In genomic region chr11:67505605-67506396, GRCh38 we compare ENCODE assay signal across 8 cellular contexts. TPM values are rescaled to one million over a fixed set of nuclear protein-coding genes. Genes with fewer than 3 reads are reported as not detected.
DNase-seq lines count a peak whose midpoint lies in the region; TF ChIP-seq lines count a peak whose summit lies in the region.

No MANE protein-coding gene starts in this region.

- H3K4me3 ChIP-seq in SK-N-SH (ENCODE audit: low read depth in 2 of 2, low read length in 1 of 2) = peak overlapping the region; percentile 80 to 88

- peak; percentile 49 to 80 for DNase-seq in NCI-H187 (lab: John Stamatoyannopoulos, UW)
- no peak for DNase-seq in NCI-H187 treated with DMSO at 0.1 percent for 48 hours (lab: John Stamatoyannopoulos, UW)
- peak; percentile 93 for DNase-seq in MV-4-11 (lab: John Stamatoyannopoulos, UW)
- DNase-seq in SK-N-SH = peak; percentile 89
- DNase-seq in globus pallidus (ENCODE audit: low spot score) = peak; percentile 80
- DNase-seq in occipital lobe (lab: John Stamatoyannopoulos, UW) = peak; percentile 61
- DNase-seq in superior temporal gyrus (ENCODE audit: extremely low spot score) = peak; percentile 88

- TF ChIP-seq EP300 in SK-N-SH (IDR thresholded peaks at IDR 0.05; ENCODE audit: borderline replicate concordance in 1 of 2, low read depth in 1 of 2, low read length in 1 of 2) = no peak

- peak overlapping the region; percentile 82; the same call in 1 of the 2 replicates for H3K9ac ChIP-seq in SK-N-SH

- peaks cover 42% of the 10 kb centered on the region for H3K4me1 Mint-ChIP-seq in activated naive CD4-positive, alpha-beta T cell treated with anti-CD3 and anti-CD28 coated beads, Interleukin-2, amount 50 U/mL, for 24 hours

- peaks cover 4% of the 10 kb centered on the region for H3K36me3 Mint-ChIP-seq in activated naive CD4-positive, alpha-beta T cell treated with anti-CD3 and anti-CD28 coated beads, Interleukin-2, amount 50 U/mL, for 24 hours

- H3K4me1 ChIP-seq in SK-N-SH (ENCODE audit: control insufficient read depth in 1 of 2, insufficient read depth in 2 of 2, low read depth in 1 of 2, low read length in 1 of 2) = peaks cover 10 to 36% of the 10 kb centered on the region in 2 experiments

- TF ChIP-seq RAD21 in SK-N-SH (IDR thresholded peaks at IDR 0.05; ENCODE audit: low read length) = peak; percentile 73

- H3K27ac ChIP-seq in SK-N-SH (ENCODE audit: low read depth in 2 of 2, low read length in 1 of 2) = peak overlapping the region; percentile 80 to 87

- peak overlapping the region; percentile 87 for H3K27ac Mint-ChIP-seq in activated naive CD4-positive, alpha-beta T cell treated with anti-CD3 and anti-CD28 coated beads, Interleukin-2, amount 50 U/mL, for 24 hours

- no peak overlapping the region for H2AFZ ChIP-seq in SK-N-SH (ENCODE audit: low read depth)

- H3F3A ChIP-seq in SK-N-SH (replicated peaks; ENCODE audit: insufficient read depth) = peaks cover 24% of the 10 kb centered on the region

- peak overlapping the region; percentile 91 for H3K4me3 Mint-ChIP-seq in activated naive CD4-positive, alpha-beta T cell treated with anti-CD3 and anti-CD28 coated beads, Interleukin-2, amount 50 U/mL, for 24 hours

- POLR2A ChIA-PET in SK-N-SH (lab: Yijun Ruan, JAX) = interaction anchor here (0.7 to 1.0 kb wide), 2 partner anchors 114 to 139 kb away, joined by 3 to 4 read pairs; partner anchors contain the start of gene RAD9A

- H3K4me2 ChIP-seq in SK-N-SH = peak overlapping the region; percentile 95

- H3K9me3 Mint-ChIP-seq in activated naive CD4-positive, alpha-beta T cell treated with anti-CD3 and anti-CD28 coated beads, Interleukin-2, amount 50 U/mL, for 24 hours = no peaks in the 10 kb centered on the region

- peak; percentile 93 for TF ChIP-seq CTCF in SK-N-SH (IDR thresholded peaks at IDR 0.05)

- H3K9me3 ChIP-seq in SK-N-SH = no peaks in the 10 kb centered on the region

- 10% methylated on average over 8 of the region's 17 CpGs for WGBS in SK-N-SH (ENCODE audit: low lambda C conversion rate)

- no peaks in the 10 kb centered on the region; the same call in 1 of the 2 replicates for H3K27me3 ChIP-seq in SK-N-SH (ENCODE audit: insufficient read depth)

- CTCF ChIA-PET in SK-N-SH (lab: Yijun Ruan, JAX) = interaction anchor here (0.6 to 1.2 kb wide), 13 partner anchors 9 to 810 kb away, joined by 3 to 5 read pairs (median 3); partner anchors contain the start of gene PPP1CA

- H3K79me2 ChIP-seq in SK-N-SH (ENCODE audit: insufficient read depth) = peaks cover 29% of the 10 kb centered on the region

- peaks cover 13% of the 10 kb centered on the region for H4K20me1 ChIP-seq in SK-N-SH (ENCODE audit: insufficient read depth)

- H3K27me3 Mint-ChIP-seq in activated naive CD4-positive, alpha-beta T cell treated with anti-CD3 and anti-CD28 coated beads, Interleukin-2, amount 50 U/mL, for 24 hours = peaks cover 1% of the 10 kb centered on the region

- no peaks in the 10 kb centered on the region for H3K9me2 ChIP-seq in SK-N-SH

- H3K36me3 ChIP-seq in SK-N-SH (replicated peaks in 1 of 2; ENCODE audit: control insufficient read depth in 1 of 2, insufficient read depth in 2 of 2, low read length in 1 of 2) = peaks cover 5 to 19% of the 10 kb centered on the region in 2 experiments

TF ChIP-seq in SK-N-SH, 30 proteins besides CTCF, POLR2A, EP300 and RAD21 (continues in another document):
- TF ChIP-seq TAF1 (IDR thresholded peaks at IDR 0.05; ENCODE audit: borderline replicate concordance, low read depth, low read length) (no peak; the same call in 1 of the 2 replicates), CHD2 (IDR thresholded peaks at IDR 0.05; ENCODE audit: low read length, partially characterized antibody) (peak; percentile 16), MXI1 (IDR thresholded peaks at IDR 0.05; ENCODE audit: low read depth, low read length) (peak; percentile 74), FOXM1 (IDR thresholded peaks at IDR 0.05; ENCODE audit: low read depth) (no peak), NRF1 (IDR thresholded peaks at IDR 0.05; ENCODE audit: low read depth, low read length) (no peak), REST (IDR thresholded peaks at IDR 0.05; ENCODE audit: low read depth, low read length) (no peak), RCOR1 (IDR thresholded peaks at IDR 0.05; ENCODE audit: low read length) (no peak), JUND (IDR thresholded peaks at IDR 0.05) (no peak)
- TF ChIP-seq, protein P1, sequence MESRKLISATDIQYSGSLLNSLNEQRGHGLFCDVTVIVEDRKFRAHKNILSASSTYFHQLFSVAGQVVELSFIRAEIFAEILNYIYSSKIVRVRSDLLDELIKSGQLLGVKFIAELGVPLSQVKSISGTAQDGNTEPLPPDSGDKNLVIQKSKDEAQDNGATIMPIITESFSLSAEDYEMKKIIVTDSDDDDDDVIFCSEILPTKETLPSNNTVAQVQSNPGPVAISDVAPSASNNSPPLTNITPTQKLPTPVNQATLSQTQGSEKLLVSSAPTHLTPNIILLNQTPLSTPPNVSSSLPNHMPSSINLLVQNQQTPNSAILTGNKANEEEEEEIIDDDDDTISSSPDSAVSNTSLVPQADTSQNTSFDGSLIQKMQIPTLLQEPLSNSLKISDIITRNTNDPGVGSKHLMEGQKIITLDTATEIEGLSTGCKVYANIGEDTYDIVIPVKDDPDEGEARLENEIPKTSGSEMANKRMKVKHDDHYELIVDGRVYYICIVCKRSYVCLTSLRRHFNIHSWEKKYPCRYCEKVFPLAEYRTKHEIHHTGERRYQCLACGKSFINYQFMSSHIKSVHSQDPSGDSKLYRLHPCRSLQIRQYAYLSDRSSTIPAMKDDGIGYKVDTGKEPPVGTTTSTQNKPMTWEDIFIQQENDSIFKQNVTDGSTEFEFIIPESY (IDR thresholded peaks at IDR 0.05; ENCODE audit: borderline replicate concordance, low read depth) = no peak
- TF ChIP-seq, protein P2, sequence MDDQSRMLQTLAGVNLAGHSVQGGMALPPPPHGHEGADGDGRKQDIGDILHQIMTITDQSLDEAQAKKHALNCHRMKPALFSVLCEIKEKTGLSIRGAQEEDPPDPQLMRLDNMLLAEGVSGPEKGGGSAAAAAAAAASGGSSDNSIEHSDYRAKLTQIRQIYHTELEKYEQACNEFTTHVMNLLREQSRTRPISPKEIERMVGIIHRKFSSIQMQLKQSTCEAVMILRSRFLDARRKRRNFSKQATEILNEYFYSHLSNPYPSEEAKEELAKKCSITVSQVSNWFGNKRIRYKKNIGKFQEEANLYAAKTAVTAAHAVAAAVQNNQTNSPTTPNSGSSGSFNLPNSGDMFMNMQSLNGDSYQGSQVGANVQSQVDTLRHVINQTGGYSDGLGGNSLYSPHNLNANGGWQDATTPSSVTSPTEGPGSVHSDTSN (IDR thresholded peaks at IDR 0.05) = 0 out of 2 replicates have a peak, but pooled peaks have one; percentile 26
- TF ChIP-seq, protein P3, sequence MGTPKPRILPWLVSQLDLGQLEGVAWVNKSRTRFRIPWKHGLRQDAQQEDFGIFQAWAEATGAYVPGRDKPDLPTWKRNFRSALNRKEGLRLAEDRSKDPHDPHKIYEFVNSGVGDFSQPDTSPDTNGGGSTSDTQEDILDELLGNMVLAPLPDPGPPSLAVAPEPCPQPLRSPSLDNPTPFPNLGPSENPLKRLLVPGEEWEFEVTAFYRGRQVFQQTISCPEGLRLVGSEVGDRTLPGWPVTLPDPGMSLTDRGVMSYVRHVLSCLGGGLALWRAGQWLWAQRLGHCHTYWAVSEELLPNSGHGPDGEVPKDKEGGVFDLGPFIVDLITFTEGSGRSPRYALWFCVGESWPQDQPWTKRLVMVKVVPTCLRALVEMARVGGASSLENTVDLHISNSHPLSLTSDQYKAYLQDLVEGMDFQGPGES (IDR thresholded peaks at IDR 0.05; ENCODE audit: low read depth, low read length) = no peak

RNA-seq across cellular contexts. Expression of gene PITPNM1, which starts 0.6 kb away (rescaled TPM):
- 24.2 and 24.4 TPM in 2 replicates for polyA plus RNA-seq in SK-N-SH (2012; rRNA removed)
- 6.8 and 11.2 TPM in 2 replicates for polyA plus RNA-seq in SK-N-SH (2012; cell fraction: cytosol; rRNA removed)
- 85.1 and 94.3 TPM in 2 replicates for polyA plus RNA-seq in SK-N-SH (2012; cell fraction: nucleus; rRNA removed)
- total RNA-seq in occipital lobe = 34.0 TPM

RNA-seq across cellular contexts. Expression of gene CDK2AP2, which starts 2.2 kb away (rescaled TPM):
- 32.8 and 47.9 TPM in 2 replicates for polyA plus RNA-seq in SK-N-SH (2012; rRNA removed)
- polyA plus RNA-seq in SK-N-SH (2012; cell fraction: cytosol; rRNA removed) = 18.5 and 30.3 TPM in 2 replicates
- 61.4 and 65.8 TPM in 2 replicates for polyA plus RNA-seq in SK-N-SH (2012; cell fraction: nucleus; rRNA removed)
- total RNA-seq in occipital lobe = 4.7 TPM

RNA-seq across cellular contexts. Expression of gene CABP2, which starts 17.4 kb away (rescaled TPM):
- polyA plus RNA-seq in SK-N-SH (2012; rRNA removed) = not detected in 2 replicates
- not detected in 2 replicates for polyA plus RNA-seq in SK-N-SH (2012; cell fraction: cytosol; rRNA removed)
- polyA plus RNA-seq in SK-N-SH (2012; cell fraction: nucleus; rRNA removed) = not detected in 2 replicates
- not detected for total RNA-seq in occipital lobe

RNA-seq across cellular contexts. Expression of gene AIP, which starts 23.0 kb away (rescaled TPM):
- 192 and 207 TPM in 2 replicates for polyA plus RNA-seq in SK-N-SH (2012; rRNA removed)
- 112 and 149 TPM in 2 replicates for polyA plus RNA-seq in SK-N-SH (2012; cell fraction: cytosol; rRNA removed)
- 125 and 141 TPM in 2 replicates for polyA plus RNA-seq in SK-N-SH (2012; cell fraction: nucleus; rRNA removed)
- 66.8 TPM for total RNA-seq in occipital lobe

RNA-seq across cellular contexts. Expression of gene TMEM134, which starts 36.8 kb away (rescaled TPM):
- polyA plus RNA-seq in SK-N-SH (2012; rRNA removed) = 132 and 135 TPM in 2 replicates
- 90.4 and 111 TPM in 2 replicates for polyA plus RNA-seq in SK-N-SH (2012; cell fraction: cytosol; rRNA removed)
- 166 and 231 TPM in 2 replicates for polyA plus RNA-seq in SK-N-SH (2012; cell fraction: nucleus; rRNA removed)
- 13.1 TPM for total RNA-seq in occipital lobe
